ENCODE assay signal across 8 cellular contexts in the genomic region with DNA sequence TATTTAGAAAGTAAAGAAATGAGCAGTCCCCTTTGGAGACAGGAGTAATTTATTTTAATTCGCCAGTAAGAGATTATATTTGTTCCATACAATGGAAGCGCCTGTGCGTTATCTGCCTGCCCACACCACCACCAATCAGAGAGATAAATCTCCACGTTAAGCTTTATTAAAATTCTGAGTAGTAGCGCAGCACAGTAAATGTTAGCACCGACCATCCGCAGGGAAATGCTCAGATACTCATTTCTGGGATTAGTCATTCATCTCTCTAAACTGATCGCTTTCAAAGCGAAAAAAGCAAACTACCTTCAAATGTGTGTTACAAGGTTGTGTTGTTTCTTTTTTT. TPM values are rescaled to one million over a fixed set of nuclear protein-coding genes. Genes with fewer than 3 reads are reported as not detected.
DNase-seq lines count a peak whose midpoint lies in the region; ATAC-seq, FAIRE-seq and TF ChIP-seq lines count a peak whose summit lies in the region.

No MANE protein-coding gene starts in this region.

- H3K9me3 ChIP-seq in small intestine (ENCODE audit: control insufficient read depth, low read depth) = no peaks in the 10 kb centered on the region

- H3K4me3 Mint-ChIP-seq in WTC11 (peak overlapping the region; percentile 94), glutamatergic neuron (ENCODE audit: unreplicated experiment) (peak overlapping the region; percentile 92)

- peak overlapping the region; percentile 36; the same call in 1 of the 2 replicates for H3K27ac Mint-ChIP-seq in WTC11
- H3K27ac Mint-ChIP-seq in glutamatergic neuron (ENCODE audit: unreplicated experiment) = peak overlapping the region; percentile 82

- CTCF ChIA-PET in WTC11 (lab: Charles Lee) = interaction anchor here (0.8 to 1.3 kb wide), 4 partner anchors 95 to 330 kb away, joined by 3 to 6 read pairs (median 4); no protein-coding TSS in a partner anchor

- FAIRE-seq in small intestine (lab: Jason Lieb, UNC) = no peak

- ATAC-seq in WTC11 = no peak

- peaks cover 54% of the 10 kb centered on the region for H3K4me1 Mint-ChIP-seq in WTC11
- peaks cover 9% of the 10 kb centered on the region for H3K4me1 Mint-ChIP-seq in glutamatergic neuron (ENCODE audit: low read depth, unreplicated experiment)

- POLR2A ChIA-PET in WTC11 (lab: Charles Lee) = interaction anchor here (1.0 kb wide), 1 partner anchor 334 kb away, joined by 3 read pairs; no protein-coding TSS in a partner anchor

- no peaks in the 10 kb centered on the region for H3K9me3 Mint-ChIP-seq in WTC11
- peaks cover 3% of the 10 kb centered on the region for H3K9me3 Mint-ChIP-seq in glutamatergic neuron (ENCODE audit: unreplicated experiment)

- 3 to 8% (median 8%) methylated on average over 9 of the region's 9 CpGs for WGBS in small intestine, 3 donors

- peaks cover 6% of the 10 kb centered on the region for H3K27me3 Mint-ChIP-seq in WTC11 (ENCODE audit: low read depth)
- H3K27me3 Mint-ChIP-seq in glutamatergic neuron (ENCODE audit: unreplicated experiment) = peaks cover 9% of the 10 kb centered on the region

- H3K27ac ChIP-seq in small intestine (ENCODE audit: low read depth in 1 of 2, low read length in 1 of 2) = peak overlapping the region; percentile 95 to 98

- H3K4me1 ChIP-seq in small intestine (ENCODE audit: control insufficient read depth in 2 of 2, insufficient read depth in 1 of 2, low read depth in 1 of 2, low read length in 1 of 2) = peaks cover 0 to 12% of the 10 kb centered on the region in 2 donors

- DNase-seq in stimulated activated CD4-positive, alpha-beta T cell treated with anti-CD3 and anti-CD28 coated beads, Interleukin-4, amount 100 ng/mL, for 24 hours = peak; percentile 23
- no peak for DNase-seq in stimulated activated CD4-positive, alpha-beta T cell treated with anti-CD3 and anti-CD28 coated beads, Interleukin-2, amount 100 ng/mL, for 48 hours
- DNase-seq in WTC11 (ENCODE audit: low spot score) = no peak
- no peak for DNase-seq in glutamatergic neuron
- no peak for DNase-seq in small intestine
- no peak for DNase-seq in epidermal melanocyte (ENCODE audit: insufficient read length, low spot score)
- DNase-seq in cerebellum (ENCODE audit: low spot score) = no peak
- DNase-seq in NCI-H446 treated with DMSO at 0.1 percent for 48 hours (lab: John Stamatoyannopoulos, UW) = no peak

- TF ChIP-seq CTCF in WTC11 (IDR thresholded peaks at IDR 0.05) (no peak), glutamatergic neuron (IDR thresholded peaks at IDR 0.05; ENCODE audit: partially characterized antibody, unreplicated experiment) (no peak)

- no peaks in the 10 kb centered on the region for H3K27me3 ChIP-seq in small intestine (ENCODE audit: control insufficient read depth in 2 of 2, insufficient read depth in 2 of 2, low read length in 2 of 2)

- H3K36me3 Mint-ChIP-seq in WTC11 (peaks cover 17% of the 10 kb centered on the region), glutamatergic neuron (ENCODE audit: unreplicated experiment) (no peaks in the 10 kb centered on the region)

- peak overlapping the region; percentile 90 to 100 for H3K4me3 ChIP-seq in small intestine (ENCODE audit: low read depth in 1 of 2, low read length in 2 of 2)

- peaks cover 7 to 12% of the 10 kb centered on the region in 2 donors for H3K36me3 ChIP-seq in small intestine (ENCODE audit: control insufficient read depth in 2 of 2, insufficient read depth in 2 of 2, low read length in 2 of 2)

TF ChIP-seq in WTC11, 78 proteins besides CTCF, POLR2A, EP300 and RAD21 (continues in another document):
- TF ChIP-seq KAT7 (CRISPR knock-in tag; IDR thresholded peaks at IDR 0.05; ENCODE audit: borderline replicate concordance) (no peak), AR (CRISPR knock-in tag; IDR thresholded peaks at IDR 0.05) (no peak), MXD4 (CRISPR knock-in tag; IDR thresholded peaks at IDR 0.05; ENCODE audit: borderline replicate concordance) (no peak), IRF1 (CRISPR knock-in tag; IDR thresholded peaks at IDR 0.05) (no peak), MLX (CRISPR knock-in tag; IDR thresholded peaks at IDR 0.05) (no peak), CREM (CRISPR knock-in tag; IDR thresholded peaks at IDR 0.05) (no peak), HMGA2 (CRISPR knock-in tag; IDR thresholded peaks at IDR 0.05) (no peak), TEAD1 (CRISPR knock-in tag; IDR thresholded peaks at IDR 0.05) (no peak), RORB (CRISPR knock-in tag; IDR thresholded peaks at IDR 0.05) (no peak), SP1 (CRISPR knock-in tag; conservative IDR thresholded peaks at IDR 0.05) (no peak)
- TF ChIP-seq, protein P1, sequence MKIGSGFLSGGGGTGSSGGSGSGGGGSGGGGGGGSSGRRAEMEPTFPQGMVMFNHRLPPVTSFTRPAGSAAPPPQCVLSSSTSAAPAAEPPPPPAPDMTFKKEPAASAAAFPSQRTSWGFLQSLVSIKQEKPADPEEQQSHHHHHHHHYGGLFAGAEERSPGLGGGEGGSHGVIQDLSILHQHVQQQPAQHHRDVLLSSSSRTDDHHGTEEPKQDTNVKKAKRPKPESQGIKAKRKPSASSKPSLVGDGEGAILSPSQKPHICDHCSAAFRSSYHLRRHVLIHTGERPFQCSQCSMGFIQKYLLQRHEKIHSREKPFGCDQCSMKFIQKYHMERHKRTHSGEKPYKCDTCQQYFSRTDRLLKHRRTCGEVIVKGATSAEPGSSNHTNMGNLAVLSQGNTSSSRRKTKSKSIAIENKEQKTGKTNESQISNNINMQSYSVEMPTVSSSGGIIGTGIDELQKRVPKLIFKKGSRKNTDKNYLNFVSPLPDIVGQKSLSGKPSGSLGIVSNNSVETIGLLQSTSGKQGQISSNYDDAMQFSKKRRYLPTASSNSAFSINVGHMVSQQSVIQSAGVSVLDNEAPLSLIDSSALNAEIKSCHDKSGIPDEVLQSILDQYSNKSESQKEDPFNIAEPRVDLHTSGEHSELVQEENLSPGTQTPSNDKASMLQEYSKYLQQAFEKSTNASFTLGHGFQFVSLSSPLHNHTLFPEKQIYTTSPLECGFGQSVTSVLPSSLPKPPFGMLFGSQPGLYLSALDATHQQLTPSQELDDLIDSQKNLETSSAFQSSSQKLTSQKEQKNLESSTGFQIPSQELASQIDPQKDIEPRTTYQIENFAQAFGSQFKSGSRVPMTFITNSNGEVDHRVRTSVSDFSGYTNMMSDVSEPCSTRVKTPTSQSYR (CRISPR knock-in tag; IDR thresholded peaks at IDR 0.05) = no peak
- TF ChIP-seq, protein P2, sequence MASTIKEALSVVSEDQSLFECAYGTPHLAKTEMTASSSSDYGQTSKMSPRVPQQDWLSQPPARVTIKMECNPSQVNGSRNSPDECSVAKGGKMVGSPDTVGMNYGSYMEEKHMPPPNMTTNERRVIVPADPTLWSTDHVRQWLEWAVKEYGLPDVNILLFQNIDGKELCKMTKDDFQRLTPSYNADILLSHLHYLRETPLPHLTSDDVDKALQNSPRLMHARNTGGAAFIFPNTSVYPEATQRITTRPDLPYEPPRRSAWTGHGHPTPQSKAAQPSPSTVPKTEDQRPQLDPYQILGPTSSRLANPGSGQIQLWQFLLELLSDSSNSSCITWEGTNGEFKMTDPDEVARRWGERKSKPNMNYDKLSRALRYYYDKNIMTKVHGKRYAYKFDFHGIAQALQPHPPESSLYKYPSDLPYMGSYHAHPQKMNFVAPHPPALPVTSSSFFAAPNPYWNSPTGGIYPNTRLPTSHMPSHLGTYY (CRISPR knock-in tag; IDR thresholded peaks at IDR 0.05) = no peak
- TF ChIP-seq, protein P3, sequence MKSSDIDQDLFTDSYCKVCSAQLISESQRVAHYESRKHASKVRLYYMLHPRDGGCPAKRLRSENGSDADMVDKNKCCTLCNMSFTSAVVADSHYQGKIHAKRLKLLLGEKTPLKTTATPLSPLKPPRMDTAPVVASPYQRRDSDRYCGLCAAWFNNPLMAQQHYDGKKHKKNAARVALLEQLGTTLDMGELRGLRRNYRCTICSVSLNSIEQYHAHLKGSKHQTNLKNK (CRISPR knock-in tag; IDR thresholded peaks at IDR 0.05) = no peak

RNA-seq across cellular contexts. Expression of gene ETS2, which starts 1.2 kb away (rescaled TPM):
- 45.0 to 56.4 TPM (median 48.3 TPM) in 3 replicates for total RNA-seq in WTC11 (2021)
- 16.2 TPM for total RNA-seq in glutamatergic neuron (ENCODE audit: unreplicated experiment)
- 100 to 1,000 TPM; 129 to 137 (median 133) TPM for polyA plus RNA-seq in small intestine
- total RNA-seq in cerebellum = 15.7 TPM
